8 cellular contexts compared by ENCODE assay signal in genomic region chr1:152533327-152533938, GRCh38. TPM values are rescaled to one million over a fixed set of nuclear protein-coding genes. Genes with fewer than 3 reads are reported as not detected.
A peak's percentile ranks its signal among the peaks of the same experiment; 100 is the strongest.
DNase-seq lines count a peak whose midpoint lies in the region; ATAC-seq, FAIRE-seq and TF ChIP-seq lines count a peak whose summit lies in the region.

No MANE protein-coding gene starts in this region.

- TF ChIP-seq CTCF in Calu3 (IDR thresholded peaks at IDR 0.05; ENCODE audit: unreplicated experiment) (peak; percentile 76), GM13977 (IDR thresholded peaks at IDR 0.05; ENCODE audit: extremely low read depth, insufficient read depth, missing control alignments) (peak; percentile 70), epithelial cell of proximal tubule (conservative IDR thresholded peaks at IDR 0.05; ENCODE audit: low read depth, low read length) (peak; percentile 92)

- peak; percentile 80 for DNase-seq in Calu3
- DNase-seq in GM13977 (ENCODE audit: low spot score) = no peak
- DNase-seq in RCC 7860 (ENCODE audit: low spot score) = peak; percentile 28
- DNase-seq in epithelial cell of proximal tubule (ENCODE audit: low read depth) = peak; percentile 6
- peak; percentile 72 for DNase-seq in stimulated activated CD8-positive, alpha-beta memory T cell treated with anti-CD3 and anti-CD28 coated beads, Interleukin-4, amount 100 ng/mL, for 48 hours

- BruUV-seq in Calu3 (replicated peaks; lab: Mats Ljungman, UMichigan) = no TSS peak

- CTCF ChIA-PET in Calu3 (lab: Charles Lee) = interaction anchor here (0.6 to 1.3 kb wide), 7 partner anchors 18 to 659 kb away, joined by 3 to 4 read pairs (median 3); no protein-coding TSS in a partner anchor

- FAIRE-seq in RCC 7860 (lab: Jason Lieb, UNC) = peak; percentile 4

- in situ Hi-C loops in GM13977 (cut with MboI; ENCODE audit: low pct_unique_long_range_greater_than_20kb, low sequenced_read_pairs, unreplicated experiment) = no loop called here

- H3K4me3 Mint-ChIP-seq in Calu3 (ENCODE audit: low read depth, unreplicated experiment) = no peak overlapping the region

- ATAC-seq in GM21528 (IDR thresholded peaks at IDR 0.05; ENCODE audit: low FRiP score, unreplicated experiment) (no peak), HG02571 (IDR thresholded peaks at IDR 0.05; ENCODE audit: unreplicated experiment) (no peak), GM21737 (IDR thresholded peaks at IDR 0.05; ENCODE audit: unreplicated experiment) (no peak)

- no peaks in the 10 kb centered on the region for H3K4me1 Mint-ChIP-seq in Calu3 (ENCODE audit: low read depth, unreplicated experiment)

- no peaks in the 10 kb centered on the region for H3K36me3 Mint-ChIP-seq in Calu3 (ENCODE audit: insufficient read depth, unreplicated experiment)

- intact Hi-C loops in Calu3 (cut with micrococcal nuclease; ENCODE audit: unreplicated experiment) = loop anchor here (1.0 kb wide), 1 partner anchor 36 kb away; no protein-coding TSS in a partner anchor

- no peak overlapping the region for H3K27ac Mint-ChIP-seq in Calu3 (ENCODE audit: unreplicated experiment)

- H3K9me3 Mint-ChIP-seq in Calu3 (ENCODE audit: low read depth, unreplicated experiment) = no peaks in the 10 kb centered on the region

- peaks cover 64% of the 10 kb centered on the region for H3K27me3 Mint-ChIP-seq in Calu3 (ENCODE audit: unreplicated experiment)

- no peak overlapping the region for H3K4me3 ChIP-seq in epithelial cell of proximal tubule (ENCODE audit: low read depth, low read length)

RNA-seq across cellular contexts. Expression of gene CRCT1, which starts 19.2 kb away (rescaled TPM):
- total RNA-seq in Calu3 (2022) (not detected in 2 replicates), epithelial cell of proximal tubule (0.40 TPM in 1 of 2 replicates, not detected in the other)

RNA-seq across cellular contexts. Expression of gene LCE5A, which starts 22.8 kb away (rescaled TPM):
- not detected in 2 replicates for total RNA-seq in Calu3 (2022)
- total RNA-seq in epithelial cell of proximal tubule = not detected in 2 replicates

RNA-seq across cellular contexts. Expression of gene LCE3E, which starts 33.1 kb away (rescaled TPM):
- total RNA-seq in Calu3 (2022) = not detected in 2 replicates
- total RNA-seq in epithelial cell of proximal tubule = not detected in 2 replicates

RNA-seq across cellular contexts. Expression of gene LCE3D, which starts 46.9 kb away (rescaled TPM):
- total RNA-seq in Calu3 (2022) (not detected in 2 replicates), epithelial cell of proximal tubule (not detected in 2 replicates)
